In genomic region chr7:47669178-47669878, GRCh38 we compare ENCODE assay signal across 8 cellular contexts.
DNase-seq lines count a peak whose midpoint lies in the region; ATAC-seq and TF ChIP-seq lines count a peak whose summit lies in the region.

No MANE protein-coding gene starts in this region.

- ATAC-seq in GM18858 (IDR thresholded peaks at IDR 0.05; ENCODE audit: unreplicated experiment), result peak; percentile 82
- peak; percentile 48 for ATAC-seq in HG02970 (IDR thresholded peaks at IDR 0.05; ENCODE audit: low FRiP score, unreplicated experiment)
- ATAC-seq in effector memory CD8-positive, alpha-beta T cell (replicated peaks), result peak; percentile 65

- H3K4me2 ChIP-seq in neural progenitor cell, result no peak overlapping the region

- no peak overlapping the region for H3K27ac ChIP-seq in neural progenitor cell

- no peaks in the 10 kb centered on the region for H3K79me2 ChIP-seq in neural progenitor cell (ENCODE audit: low read depth)

- H2AFZ ChIP-seq in neural progenitor cell (replicated peaks), result no peak overlapping the region

- H3K36me3 ChIP-seq in neural progenitor cell, result no peaks in the 10 kb centered on the region

- no peak overlapping the region for H3K4me3 Mint-ChIP-seq in effector memory CD8-positive, alpha-beta T cell
- no peak overlapping the region for H3K4me3 Mint-ChIP-seq in neural progenitor cell

- no peak overlapping the region for H3K9ac ChIP-seq in neural progenitor cell

- TF ChIP-seq CTCF in neural progenitor cell (IDR thresholded peaks at IDR 0.05), result no peak

- no peaks in the 10 kb centered on the region for H3K36me3 Mint-ChIP-seq in effector memory CD8-positive, alpha-beta T cell (ENCODE audit: insufficient read depth)
- no peaks in the 10 kb centered on the region for H3K36me3 Mint-ChIP-seq in neural progenitor cell

- no peaks in the 10 kb centered on the region for H3K27me3 ChIP-seq in neural progenitor cell

- H3K9me3 Mint-ChIP-seq in effector memory CD8-positive, alpha-beta T cell, result no peaks in the 10 kb centered on the region
- no peaks in the 10 kb centered on the region for H3K9me3 Mint-ChIP-seq in neural progenitor cell

- no peak overlapping the region for H3K27ac Mint-ChIP-seq in effector memory CD8-positive, alpha-beta T cell
- no peak overlapping the region for H3K27ac Mint-ChIP-seq in neural progenitor cell

- H3F3A ChIP-seq in neural progenitor cell (ENCODE audit: low read depth), result peaks cover 11% of the 10 kb centered on the region

- H3K9me3 ChIP-seq in neural progenitor cell (ENCODE audit: low read depth), result no peaks in the 10 kb centered on the region

- no peaks in the 10 kb centered on the region for H3K4me1 Mint-ChIP-seq in effector memory CD8-positive, alpha-beta T cell (ENCODE audit: low read depth in 2 of 2)
- H3K4me1 Mint-ChIP-seq in neural progenitor cell, result peaks cover 3% of the 10 kb centered on the region

- peaks cover 14% of the 10 kb centered on the region for H3K4me1 ChIP-seq in neural progenitor cell

- H3K27me3 Mint-ChIP-seq in effector memory CD8-positive, alpha-beta T cell, result no peaks in the 10 kb centered on the region
- peaks cover 4% of the 10 kb centered on the region for H3K27me3 Mint-ChIP-seq in neural progenitor cell (ENCODE audit: insufficient read depth, low read depth)

- no peaks in the 10 kb centered on the region for H4K20me1 ChIP-seq in neural progenitor cell (ENCODE audit: low read depth)

- DNase-seq in A172 (ENCODE audit: low spot score), result peak; percentile 95
- peak; percentile 94 for DNase-seq in NOMO-1 treated with dmso at 0.1 percent for 144 hours (lab: John Stamatoyannopoulos, UW; ENCODE audit: unreplicated experiment)
- DNase-seq in effector memory CD8-positive, alpha-beta T cell, result no peak
- DNase-seq in myocyte (ENCODE audit: low read depth), result peak; percentile 96
- no peak for DNase-seq in NCI-H146 (lab: John Stamatoyannopoulos, UW)
- DNase-seq in neural progenitor cell (ENCODE audit: low spot score), result no peak

- no peak overlapping the region for H3K4me3 ChIP-seq in neural progenitor cell

Comparison
In these comparisons a context has a peak if more than half of its experiments do, and no peak if none do; other contexts are left out.
1. DNase-seq: peak in A172 (single experiment), NOMO-1 treated with dmso at 0.1 percent for 144 hours (single experiment) and myocyte (single experiment); none in effector memory CD8-positive, alpha-beta T cell (0 of 3), NCI-H146 (single experiment) and neural progenitor cell (single experiment).
2. Peak in every context shown above with its lines, with median percentiles within 50 percentile points of each other: ATAC-seq.